In the genomic region with DNA sequence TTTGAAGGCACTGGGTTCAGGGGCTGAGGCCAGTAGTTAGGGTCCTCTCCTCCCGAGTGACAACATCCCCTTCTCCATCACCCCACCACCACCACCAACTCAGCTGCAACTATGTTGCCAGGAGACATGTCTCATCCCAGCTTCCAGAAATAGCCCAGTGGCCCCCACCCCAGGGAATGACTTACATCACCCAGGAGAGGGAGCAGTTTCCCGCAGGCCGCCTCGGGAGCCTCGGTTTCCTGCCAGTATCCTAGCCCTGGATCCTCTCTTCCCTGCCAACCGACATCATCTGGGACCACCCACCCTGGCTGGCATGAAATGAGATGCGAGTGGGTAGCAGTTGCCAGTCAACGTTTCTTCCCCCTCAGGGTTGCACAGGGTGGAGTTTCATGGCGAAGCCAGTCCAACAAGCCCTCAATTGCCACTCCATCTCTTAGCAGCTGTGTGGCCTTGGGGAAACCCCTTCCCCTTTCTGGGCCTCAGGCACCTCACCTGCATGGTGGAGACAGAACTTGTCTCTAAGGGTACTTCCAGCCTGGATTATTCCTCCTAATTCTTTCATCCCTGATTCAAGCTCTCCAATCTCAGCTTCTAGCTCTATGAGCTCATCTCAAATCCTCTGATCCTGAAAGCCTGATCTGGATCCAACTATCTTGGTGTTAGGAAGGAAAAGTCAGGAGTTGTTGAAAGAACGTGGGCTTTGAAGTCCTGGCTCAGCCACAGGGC, we compare ENCODE assay signal across 8 cellular contexts. TPM values are rescaled to one million over a fixed set of nuclear protein-coding genes. Genes with fewer than 3 reads are reported as not detected.
A peak's percentile ranks its signal among the peaks of the same experiment; 100 is the strongest.
DNase-seq lines count a peak whose midpoint lies in the region; ATAC-seq and TF ChIP-seq lines count a peak whose summit lies in the region.

No MANE protein-coding gene starts in this region.

- H3K4me3 ChIP-seq in right lobe of liver (no peak overlapping the region), testis (no peak overlapping the region)

- no peak for TF ChIP-seq POLR2A in right lobe of liver (IDR thresholded peaks at IDR 0.05)
- TF ChIP-seq POLR2A in testis (IDR thresholded peaks at IDR 0.05) = no peak

- DNase-seq in NCI-H1092 treated with DMSO at 0.1 percent for 48 hours (lab: John Stamatoyannopoulos, UW) = peak; percentile 34
- no peak for DNase-seq in NCI-H1092 (lab: John Stamatoyannopoulos, UW)
- DNase-seq in NCI-H82 treated with DMSO at 0.1 percent for 48 hours (lab: John Stamatoyannopoulos, UW; ENCODE audit: unreplicated experiment) = peak; percentile 14
- DNase-seq in cerebellum (ENCODE audit: low spot score) = peak; percentile 61
- DNase-seq in right lobe of liver = peak; percentile 66 to 73 (median 69)
- peak; percentile 88 for DNase-seq in testis
- DNase-seq in activated CD8-positive, alpha-beta memory T cell treated with anti-CD3 and anti-CD28 coated beads, Interleukin-2, amount 50 U/mL, for 48 hours = no peak

- intact Hi-C loops in right lobe of liver (cut with DNase I) (loop anchor here in 1 of 2 donors (10.0 kb wide), 1 partner anchor 48 kb away; no protein-coding TSS in a partner anchor), testis (cut with DNase I; ENCODE audit: low total_unique reads) (loop anchor here (5.0 kb wide), 1 partner anchor 46 kb away; no protein-coding TSS in a partner anchor)

- H3K9me3 ChIP-seq in right lobe of liver (no peaks in the 10 kb centered on the region), testis (no peaks in the 10 kb centered on the region)

- TF ChIP-seq CTCF in right lobe of liver (IDR thresholded peaks at IDR 0.05) (peak; percentile 56 to 58 (median 58)), testis (IDR thresholded peaks at IDR 0.05) (peak; percentile 58 to 67 (median 61))

- WGBS in right lobe of liver (ENCODE audit: insufficient coverage, low coverage, low lambda C conversion rate, missing lambda C conversion rate) = 16% methylated on average over 6 of the region's 10 CpGs
- 24 to 42% methylated on average over 7 to 10 of the region's 10 CpGs for WGBS in testis, 2 donors

- H3K36me3 ChIP-seq in right lobe of liver (peaks cover 0 to 16% (median 5%) of the 10 kb centered on the region in 4 donors), testis (ENCODE audit: low read depth, missing control alignments) (no peaks in the 10 kb centered on the region)

- no peak overlapping the region for H3K27ac ChIP-seq in right lobe of liver
- H3K27ac ChIP-seq in testis = peak overlapping the region; percentile 52 to 75

- H3K4me1 ChIP-seq in right lobe of liver (peaks cover 0 to 23% (median 7%) of the 10 kb centered on the region in 4 donors), testis (peaks cover 67% of the 10 kb centered on the region)

- ATAC-seq in right lobe of liver (no peak), HG03460 (IDR thresholded peaks at IDR 0.05; ENCODE audit: unreplicated experiment) (no peak)

- H3K27me3 ChIP-seq in right lobe of liver = no peaks in the 10 kb centered on the region
- no peaks in the 10 kb centered on the region for H3K27me3 ChIP-seq in testis

RNA-seq across cellular contexts. Expression of a gene that starts 3.9 kb away (rescaled TPM):
- total RNA-seq in cerebellum = 16.8 TPM
- total RNA-seq in right lobe of liver = 10 to 100 TPM; 12.3 to 14.8 (median 13.5) TPM
- total RNA-seq in testis = 10 to 100 TPM; 54.3 to 64.3 TPM
- 98.1 TPM for polyA plus RNA-seq in testis (ENCODE audit: insufficient read depth, low read depth, low replicate concordance)

RNA-seq across cellular contexts. Expression of a gene that starts 8.6 kb away (rescaled TPM):
- total RNA-seq in cerebellum (9.2 TPM), right lobe of liver (10 to 100 TPM; 15.4 to 35.7 (median 30.5) TPM), testis (100 to 1,000 TPM in 1 of 2 donors, 10 to 100 TPM in 1; 85.4 to 120 TPM)
- polyA plus RNA-seq in testis (ENCODE audit: insufficient read depth, low read depth, low replicate concordance) = 59.6 TPM

RNA-seq across cellular contexts. Expression of a gene that starts 22.7 kb away (rescaled TPM):
- 24.0 TPM for total RNA-seq in cerebellum
- 10 to 100 TPM; 19.9 to 53.6 (median 35.2) TPM for total RNA-seq in right lobe of liver
- total RNA-seq in testis = 100 to 1,000 TPM; 163 to 181 TPM
- polyA plus RNA-seq in testis (ENCODE audit: insufficient read depth, low read depth, low replicate concordance) = 95.6 TPM

RNA-seq across cellular contexts. Expression of a gene that starts 26.2 kb away (rescaled TPM):
- total RNA-seq in cerebellum = 6.4 TPM
- 1 to 10 TPM; 1.9 to 3.9 (median 3.4) TPM for total RNA-seq in right lobe of liver
- total RNA-seq in testis = 10 to 100 TPM; 10.1 to 12.2 TPM
- 10.1 TPM for polyA plus RNA-seq in testis (ENCODE audit: insufficient read depth, low read depth, low replicate concordance)

RNA-seq across cellular contexts. Expression of a gene that starts 28.8 kb away (rescaled TPM):
- total RNA-seq in cerebellum (17.8 TPM), right lobe of liver (10 to 100 TPM in 5 of 6 experiments, 1 to 10 TPM in 1; 8.1 to 18.0 (median 15.0) TPM), testis (10 to 100 TPM; 54.4 to 80.0 TPM)
- 40.7 TPM for polyA plus RNA-seq in testis (ENCODE audit: insufficient read depth, low read depth, low replicate concordance)

Comparison
In these comparisons a context has a peak if more than half of its experiments do, and no peak if none do; other contexts are left out.
1. DNase-seq: peak in NCI-H1092 treated with DMSO at 0.1 percent for 48 hours (single experiment), NCI-H82 treated with DMSO at 0.1 percent for 48 hours (single experiment), cerebellum (single experiment), right lobe of liver (3 of 3) and testis (single experiment); none in NCI-H1092 (single experiment) and activated CD8-positive, alpha-beta memory T cell treated with anti-CD3 and anti-CD28 coated beads, Interleukin-2, amount 50 U/mL, for 48 hours (single experiment).
2. H3K27ac ChIP-seq: peak in testis (2 of 2); none in right lobe of liver (0 of 3).